In genomic region chr6:147950623-147950987, GRCh38 we compare ENCODE assay signal across 13 cellular contexts.
DNase-seq lines count a peak whose midpoint lies in the region; ATAC-seq and TF ChIP-seq lines count a peak whose summit lies in the region.
"Had no signal": no experiment of that assay in that cellular context is flagged by ENCODE, and none has a peak within 500 bp of the region (broad histone marks: within the 10 kb centered on the region; RNA-seq: fewer than 3 reads in every experiment).

No MANE protein-coding gene starts in this region.

- H3K79me2 ChIP-seq in smooth muscle cell (ENCODE audit: low read depth): no peaks in the 10 kb centered on the region

- intact Hi-C loops in colonic mucosa (cut with DNase I): no loop called here
- intact Hi-C loops in left lung (cut with DNase I): no loop called here

- no peaks in the 10 kb centered on the region for H4K20me1 ChIP-seq in smooth muscle cell (ENCODE audit: low read depth)

- peak; percentile 73 for DNase-seq in LHCN-M2 (ENCODE audit: low read depth)
- DNase-seq in colonic mucosa: no peak
- no peak for DNase-seq in left lung
- no peak for DNase-seq in smooth muscle cell (lab: John Stamatoyannopoulos, UW; ENCODE audit: unreplicated experiment)
- no peak for DNase-seq in activated effector memory CD4-positive, alpha-beta T cell treated with Interleukin-2 at 50 U/mL for 16 hours
- DNase-seq in SJCRH30: no peak
- DNase-seq in cortex of kidney (lab: John Stamatoyannopoulos, UW): no peak
- DNase-seq: activated CD8-positive, alpha-beta T cell treated with anti-CD3 and anti-CD28 coated beads, Interleukin-2, amount 10 ng/mL, durations not matched to agents 7 days and 5 days; CD8-positive, alpha-beta memory T cell; effector CD4-positive, alpha-beta T cell; natural killer cell; NCI-H2171 had no signal

- no peak for TF ChIP-seq CTCF in colonic mucosa (IDR thresholded peaks at IDR 0.05)
- TF ChIP-seq CTCF in left lung (IDR thresholded peaks at IDR 0.05): no peak
- no peak for TF ChIP-seq CTCF in smooth muscle cell (IDR thresholded peaks at IDR 0.05; ENCODE audit: borderline replicate concordance, insufficient read depth, poor library complexity, severe bottlenecking)

- peak overlapping the region; percentile 25 for H3K4me2 ChIP-seq in smooth muscle cell

- H3K36me3 ChIP-seq in colonic mucosa: no peaks in the 10 kb centered on the region
- no peaks in the 10 kb centered on the region for H3K36me3 ChIP-seq in left lung
- no peaks in the 10 kb centered on the region for H3K36me3 ChIP-seq in smooth muscle cell (ENCODE audit: low read depth)
- no peaks in the 10 kb centered on the region; the same call in 1 of the 2 replicates for H3K36me3 ChIP-seq in SJCRH30

- 54% methylated on average over 5 of the region's 5 CpGs for WGBS in smooth muscle cell (ENCODE audit: low lambda C conversion rate)

- no peak overlapping the region for H2AFZ ChIP-seq in smooth muscle cell (ENCODE audit: low read depth)

- H3K9me3 ChIP-seq in colonic mucosa: no peaks in the 10 kb centered on the region
- H3K9me3 ChIP-seq in left lung: no peaks in the 10 kb centered on the region
- H3K9me3 ChIP-seq in smooth muscle cell (replicated peaks; ENCODE audit: low read depth): no peaks in the 10 kb centered on the region
- H3K9me3 ChIP-seq in SJCRH30 (replicated peaks): peaks cover 5% of the 10 kb centered on the region; the same call in 1 of the 2 replicates

- peak; percentile 78 for ATAC-seq in left lung
- ATAC-seq in GM19455 (IDR thresholded peaks at IDR 0.05; ENCODE audit: unreplicated experiment): no peak
- ATAC-seq: activated CD8-positive, alpha-beta T cell treated with anti-CD3 and anti-CD28 coated beads, Interleukin-2, amount 10 ng/mL, durations not matched to agents 7 days and 5 days; natural killer cell had no signal

- no peak overlapping the region for H3K9ac ChIP-seq in colonic mucosa (ENCODE audit: low read depth in 2 of 2, low read length in 2 of 2)
- no peak overlapping the region for H3K9ac ChIP-seq in smooth muscle cell (ENCODE audit: low read depth)

- H3K4me1 ChIP-seq in colonic mucosa (no peaks in the 10 kb centered on the region), left lung (peaks cover 9 to 15% of the 10 kb centered on the region in 2 donors), smooth muscle cell (ENCODE audit: low read depth) (no peaks in the 10 kb centered on the region), SJCRH30 (no peaks in the 10 kb centered on the region; the same call in 1 of the 2 replicates)

- no peaks in the 10 kb centered on the region for H3K27me3 ChIP-seq in colonic mucosa
- H3K27me3 ChIP-seq in left lung: no peaks in the 10 kb centered on the region
- H3K27me3 ChIP-seq in smooth muscle cell (ENCODE audit: low read depth): no peaks in the 10 kb centered on the region
- no peaks in the 10 kb centered on the region for H3K27me3 ChIP-seq in SJCRH30

- H3K27ac ChIP-seq in colonic mucosa: peak overlapping the region; percentile 42
- H3K27ac ChIP-seq in left lung: peak overlapping the region; percentile 45 to 46
- no peak overlapping the region for H3K27ac ChIP-seq in smooth muscle cell (ENCODE audit: low read depth)
- no peak overlapping the region for H3K27ac ChIP-seq in SJCRH30

- H3F3A ChIP-seq in smooth muscle cell (ENCODE audit: low read depth): no peaks in the 10 kb centered on the region

- H3K4me3 ChIP-seq in colonic mucosa: no peak overlapping the region
- H3K4me3 ChIP-seq in left lung: no peak overlapping the region
- H3K4me3 ChIP-seq in smooth muscle cell: no peak overlapping the region
- no peak overlapping the region for H3K4me3 ChIP-seq in SJCRH30

Comparison
In these comparisons a context has a peak if more than half of its experiments do, and no peak if none do; other contexts are left out.
1. H3K27ac ChIP-seq: peak in colonic mucosa (single experiment) and left lung (2 of 2); none in smooth muscle cell (single experiment) and SJCRH30 (single experiment).